ENCODE assay signal across 1 cellular context in genomic region chr13:24313449-24313848, GRCh38.
TF ChIP-seq lines count a peak whose summit lies in the region.

No MANE protein-coding gene starts in this region.

TF ChIP-seq in GM23338, 12 proteins besides CTCF, POLR2A, EP300 and RAD21 (continued from another document):
- TF ChIP-seq ZNF462 (CRISPR knock-in tag; IDR thresholded peaks at IDR 0.05): no peak
